1 cellular context compared by ENCODE assay signal in genomic region chr17:27353469-27354050, GRCh38.
A peak's percentile ranks its signal among the peaks of the same experiment; 100 is the strongest.
TF ChIP-seq lines count a peak whose summit lies in the region.

No MANE protein-coding gene starts in this region.

TF ChIP-seq in HEK293, 187 proteins besides CTCF, POLR2A, EP300 and RAD21 (continued from another document):
- TF ChIP-seq ZSCAN4 (tag by site-specific recombination; IDR thresholded peaks at IDR 0.05) (0 out of 2 replicates have a peak, but pooled peaks have one; percentile 48), ZEB2 (tag by site-specific recombination; IDR thresholded peaks at IDR 0.05) (peak; percentile 95), ZNF830 (tag by site-specific recombination; IDR thresholded peaks at IDR 0.05; ENCODE audit: low read depth) (no peak), ZNF423 (tag by site-specific recombination; IDR thresholded peaks at IDR 0.05) (peak; percentile 48; the same call in 1 of the 2 replicates), ZNF561 (tag by site-specific recombination; IDR thresholded peaks at IDR 0.05; ENCODE audit: borderline replicate concordance) (peak; percentile 59; the same call in 1 of the 2 replicates), ZSCAN23 (tag by site-specific recombination; IDR thresholded peaks at IDR 0.05) (0 out of 2 replicates have a peak, but pooled peaks have one; percentile 19), ZNF664 (tag by site-specific recombination; IDR thresholded peaks at IDR 0.05) (no peak), ZNF585B (tag by site-specific recombination; IDR thresholded peaks at IDR 0.05) (no peak), MYNN (tag by site-specific recombination; IDR thresholded peaks at IDR 0.05; ENCODE audit: borderline replicate concordance) (peak; percentile 56; the same call in 1 of the 2 replicates), ZNF132 (tag by site-specific recombination; IDR thresholded peaks at IDR 0.05; ENCODE audit: borderline replicate concordance) (no peak), ZNF146 (tag by site-specific recombination; IDR thresholded peaks at IDR 0.05) (peak; percentile 23; the same call in 1 of the 2 replicates), ZBTB6 (tag by site-specific recombination; IDR thresholded peaks at IDR 0.05) (peak; percentile 26; the same call in 1 of the 2 replicates), GLI2 (tag by site-specific recombination; IDR thresholded peaks at IDR 0.05; ENCODE audit: borderline replicate concordance, low read depth) (no peak; the same call in 1 of the 2 replicates), SCRT1 (tag by site-specific recombination; IDR thresholded peaks at IDR 0.05; ENCODE audit: borderline replicate concordance) (no peak), WT1 (tag by site-specific recombination; IDR thresholded peaks at IDR 0.05) (peak; percentile 73), ZNF660 (tag by site-specific recombination; IDR thresholded peaks at IDR 0.05) (peak; percentile 95), PRDM10 (tag by site-specific recombination; IDR thresholded peaks at IDR 0.05) (peak; percentile 37; the same call in 1 of the 2 replicates), ZNF202 (tag by site-specific recombination; IDR thresholded peaks at IDR 0.05; ENCODE audit: borderline replicate concordance) (no peak), ZBTB11 (tag by site-specific recombination; conservative IDR thresholded peaks at IDR 0.05; ENCODE audit: low read depth) (peak; percentile 49; the same call in 1 of the 2 replicates), HOXC10 (CRISPR knock-in tag; IDR thresholded peaks at IDR 0.05) (no peak), ZBTB10 (tag by site-specific recombination; IDR thresholded peaks at IDR 0.05) (peak; percentile 80), ZNF335 (tag by site-specific recombination; conservative IDR thresholded peaks at IDR 0.05) (0 out of 2 replicates have a peak, but pooled peaks have one; percentile 62), ZFP3 (tag by site-specific recombination; IDR thresholded peaks at IDR 0.05; ENCODE audit: low read depth) (no peak)
